1 cellular context compared by ENCODE assay signal in genomic region chr21:41926068-41926806, GRCh38.
TF ChIP-seq lines count a peak whose summit lies in the region.

No MANE protein-coding gene starts in this region.

TF ChIP-seq in K562, 482 proteins besides CTCF, POLR2A, EP300 and RAD21:
- no peak for TF ChIP-seq ELF4 (CRISPR knock-in tag; IDR thresholded peaks at IDR 0.05)
- peak; percentile 34; the same call in 1 of the 2 replicates for TF ChIP-seq ETV1 (tag; conservative IDR thresholded peaks at IDR 0.05; ENCODE audit: low read depth)
- no peak for TF ChIP-seq RFX7 (CRISPR knock-in tag; IDR thresholded peaks at IDR 0.05)
- TF ChIP-seq PCBP1 (IDR thresholded peaks at IDR 0.05; ENCODE audit: low read depth, low read length, poor library complexity, severe bottlenecking), result no peak
- no peak for TF ChIP-seq HDAC3 (IDR thresholded peaks at IDR 0.05; ENCODE audit: borderline replicate concordance, partially characterized antibody)
